ENCODE assay signal across 1 cellular context in genomic region chr15:40421246-40422157, GRCh38.
A peak's percentile ranks its signal among the peaks of the same experiment; 100 is the strongest.
TF ChIP-seq lines count a peak whose summit lies in the region.

No MANE protein-coding gene starts in this region.

TF ChIP-seq in GM12878, 131 proteins besides CTCF, POLR2A, EP300 and RAD21 (continued from another document and continues in another):
- no peak for TF ChIP-seq USF1 (IDR thresholded peaks at IDR 0.05; ENCODE audit: borderline replicate concordance, extremely low read length, insufficient read depth, low read depth, low read length)
- no peak for TF ChIP-seq SUZ12 (IDR thresholded peaks at IDR 0.05; ENCODE audit: unreplicated experiment)
- TF ChIP-seq RELA (IDR thresholded peaks at IDR 0.05; ENCODE audit: borderline replicate concordance, partially characterized antibody): no peak
- TF ChIP-seq STAT1 (conservative IDR thresholded peaks at IDR 0.05): no peak
- TF ChIP-seq BMI1 (IDR thresholded peaks at IDR 0.05; ENCODE audit: borderline replicate concordance): no peak
- TF ChIP-seq KDM1A (IDR thresholded peaks at IDR 0.05; ENCODE audit: borderline replicate concordance): no peak
- no peak for TF ChIP-seq NBN (IDR thresholded peaks at IDR 0.05)
- TF ChIP-seq ZNF622 (IDR thresholded peaks at IDR 0.05): no peak
- peak; percentile 65; the same call in 1 of the 2 replicates for TF ChIP-seq YY1 (IDR thresholded peaks at IDR 0.05; ENCODE audit: low read depth, low read length)
- TF ChIP-seq REST (IDR thresholded peaks at IDR 0.05; ENCODE audit: low read depth, low read length): no peak
- TF ChIP-seq WRNIP1 (IDR thresholded peaks at IDR 0.05; ENCODE audit: borderline replicate concordance, low read depth, low read length): no peak
- no peak for TF ChIP-seq TBL1XR1 (IDR thresholded peaks at IDR 0.05; ENCODE audit: low read depth, low read length)
- TF ChIP-seq NR2C2 (IDR thresholded peaks at IDR 0.05; ENCODE audit: borderline replicate concordance, control insufficient read depth, insufficient read length, low read depth): no peak
- TF ChIP-seq ZBTB33 (IDR thresholded peaks at IDR 0.05): no peak
- no peak for TF ChIP-seq PAX5 (IDR thresholded peaks at IDR 0.05; ENCODE audit: borderline replicate concordance, low read depth, low read length)
- no peak for TF ChIP-seq TCF3 (IDR thresholded peaks at IDR 0.05; ENCODE audit: borderline replicate concordance, insufficient read depth, low read depth, low read length)
- TF ChIP-seq BCL11A (IDR thresholded peaks at IDR 0.05; ENCODE audit: low read depth, low read length): no peak
- no peak for TF ChIP-seq FOXK2 (IDR thresholded peaks at IDR 0.05)
- no peak for TF ChIP-seq CEBPZ (IDR thresholded peaks at IDR 0.05; ENCODE audit: low read depth, low read length)
- TF ChIP-seq HDAC2 (IDR thresholded peaks at IDR 0.05): no peak
- TF ChIP-seq SMAD1 (IDR thresholded peaks at IDR 0.05; ENCODE audit: low read depth, partially characterized antibody): no peak
- no peak for TF ChIP-seq CEBPB (IDR thresholded peaks at IDR 0.05; ENCODE audit: borderline replicate concordance in 1 of 2, low read depth in 2 of 2, low read length in 2 of 2)
- no peak for TF ChIP-seq HSF1 (IDR thresholded peaks at IDR 0.05; ENCODE audit: low read depth, low read length)
- TF ChIP-seq ZNF207 (IDR thresholded peaks at IDR 0.05; ENCODE audit: borderline replicate concordance): no peak
- TF ChIP-seq MTA2 (IDR thresholded peaks at IDR 0.05; ENCODE audit: low read depth): no peak
- TF ChIP-seq TAF1 (IDR thresholded peaks at IDR 0.05; ENCODE audit: borderline replicate concordance, low read depth, low read length): no peak
- no peak for TF ChIP-seq SRF (IDR thresholded peaks at IDR 0.05; ENCODE audit: low read depth in 2 of 2, low read length in 2 of 2)
- no peak for TF ChIP-seq MEF2A (IDR thresholded peaks at IDR 0.05; ENCODE audit: insufficient read depth, low read depth, low read length)
- no peak for TF ChIP-seq IKZF2 (IDR thresholded peaks at IDR 0.05)
- TF ChIP-seq SMARCA5 (IDR thresholded peaks at IDR 0.05): 0 out of 2 replicates have a peak, but pooled peaks have one; percentile 20
- TF ChIP-seq MYC (IDR thresholded peaks at IDR 0.05; ENCODE audit: insufficient read depth, insufficient read length, insufficient replicate concordance, low read length, severe bottlenecking): no peak
- TF ChIP-seq BACH1 (IDR thresholded peaks at IDR 0.05; ENCODE audit: borderline replicate concordance): peak; percentile 72
- no peak for TF ChIP-seq MXI1 (IDR thresholded peaks at IDR 0.05; ENCODE audit: low read depth, low read length)
- no peak for TF ChIP-seq TARDBP (IDR thresholded peaks at IDR 0.05; ENCODE audit: borderline replicate concordance)
- TF ChIP-seq POU2F2 (IDR thresholded peaks at IDR 0.05; ENCODE audit: borderline replicate concordance, low read depth, low read length): peak; percentile 55; the same call in 2 of the 3 replicates
- no peak for TF ChIP-seq NRF1 (conservative IDR thresholded peaks at IDR 0.05; ENCODE audit: low read depth, low read length)
- no peak for TF ChIP-seq RBBP5 (conservative IDR thresholded peaks at IDR 0.05)
- no peak for TF ChIP-seq CREB1 (IDR thresholded peaks at IDR 0.05; ENCODE audit: low read depth)
- TF ChIP-seq PML (IDR thresholded peaks at IDR 0.05; ENCODE audit: low read length): no peak
- 0 out of 2 replicates have a peak, but pooled peaks have one; percentile 21 for TF ChIP-seq BRCA1 (IDR thresholded peaks at IDR 0.05; ENCODE audit: low read depth, low read length)
- no peak for TF ChIP-seq ZNF274 (IDR thresholded peaks at IDR 0.05; ENCODE audit: insufficient read depth, insufficient read length)
- no peak for TF ChIP-seq MYB (IDR thresholded peaks at IDR 0.05; ENCODE audit: borderline replicate concordance, low read depth, low read length)
- no peak for TF ChIP-seq ZNF687 (IDR thresholded peaks at IDR 0.05)
- TF ChIP-seq MEF2B (IDR thresholded peaks at IDR 0.05; ENCODE audit: partially characterized antibody, poor library complexity, severe bottlenecking): no peak
- no peak for TF ChIP-seq NFYA (IDR thresholded peaks at IDR 0.05; ENCODE audit: borderline replicate concordance, low read depth, low read length)
- no peak for TF ChIP-seq TCF12 (IDR thresholded peaks at IDR 0.05; ENCODE audit: low read depth, low read length)
- no peak for TF ChIP-seq ZSCAN29 (IDR thresholded peaks at IDR 0.05)
- no peak for TF ChIP-seq FOS (IDR thresholded peaks at IDR 0.05; ENCODE audit: borderline replicate concordance, extremely low read depth, insufficient read length)
- TF ChIP-seq JUND (IDR thresholded peaks at IDR 0.05; ENCODE audit: low read depth, low read length): no peak
- no peak for TF ChIP-seq FOXM1 (IDR thresholded peaks at IDR 0.05; ENCODE audit: low read depth, low read length)
- TF ChIP-seq ESRRA (IDR thresholded peaks at IDR 0.05; ENCODE audit: low read length): no peak
- no peak for TF ChIP-seq POLR2AphosphoS5 (IDR thresholded peaks at IDR 0.05; ENCODE audit: low read length)
